8 cellular contexts compared by ENCODE assay signal in genomic region chr3:158434412-158435038, GRCh38.
DNase-seq lines count a peak whose midpoint lies in the region; ATAC-seq and TF ChIP-seq lines count a peak whose summit lies in the region.

No MANE protein-coding gene starts in this region.

- DNase-seq in NCI-H345 (lab: John Stamatoyannopoulos, UW) = peak; percentile 3
- DNase-seq in NCI-H345 treated with DMSO at 0.1 percent for 48 hours (lab: John Stamatoyannopoulos, UW; ENCODE audit: unreplicated experiment) = no peak
- peak; percentile 72 for DNase-seq in H4 (ENCODE audit: low spot score)
- DNase-seq in Kasumi-1 (lab: John Stamatoyannopoulos, UW) = peak; percentile 44 to 74
- no peak for DNase-seq in RWPE2 (ENCODE audit: low spot score)
- peak; percentile 31 for DNase-seq in iPS-NIHi7 (ENCODE audit: extremely low spot score)
- DNase-seq in stimulated activated CD4-positive, alpha-beta T cell treated with anti-CD3 and anti-CD28 coated beads, Interleukin-12 subunit alpha, Interleukin-12 subunit beta, amount 100 ng/mL, for 48 hours (ENCODE audit: low read depth in 2 of 3, low spot score in 1 of 3) = peak; percentile 4 to 23 (median 10)

- no peaks in the 10 kb centered on the region for H3K36me3 ChIP-seq in RWPE2 (ENCODE audit: low read depth)

- peak; percentile 93 for ATAC-seq in RWPE2 (ENCODE audit: low read depth)

- H3K27me3 ChIP-seq in RWPE2 (ENCODE audit: insufficient read depth, poor library complexity, severe bottlenecking) = no peaks in the 10 kb centered on the region

- H3K27me3 Mint-ChIP-seq in brain = no peaks in the 10 kb centered on the region

- H3K9me3 ChIP-seq in RWPE2 (ENCODE audit: severe bottlenecking) = no peaks in the 10 kb centered on the region

- H3K4me3 ChIP-seq in RWPE2 (ENCODE audit: severe bottlenecking) = no peak overlapping the region

- H3K27ac Mint-ChIP-seq in brain = no peak overlapping the region

- peaks cover 0 to 2% (median 0%) of the 10 kb centered on the region in 5 experiments for H3K9me3 Mint-ChIP-seq in brain

- H3K4me1 Mint-ChIP-seq in brain = peaks cover 7% of the 10 kb centered on the region

- no peak overlapping the region for H3K27ac ChIP-seq in RWPE2 (ENCODE audit: poor library complexity, severe bottlenecking)

- peak; percentile 92 for TF ChIP-seq CTCF in RWPE2 (IDR thresholded peaks at IDR 0.05; ENCODE audit: poor library complexity, severe bottlenecking)
- TF ChIP-seq CTCF in brain (conservative IDR thresholded peaks at IDR 0.05) = peak; percentile 85

- H3K4me3 Mint-ChIP-seq in brain = no peak overlapping the region

- peaks cover 9% of the 10 kb centered on the region for H3K36me3 Mint-ChIP-seq in brain

- H3K4me1 ChIP-seq in RWPE2 (ENCODE audit: insufficient read depth, poor library complexity, severe bottlenecking) = no peaks in the 10 kb centered on the region

Comparison
In these comparisons a context has a peak if more than half of its experiments do, and no peak if none do; other contexts are left out.
1. DNase-seq: peak in NCI-H345 (single experiment), H4 (single experiment), Kasumi-1 (2 of 2), iPS-NIHi7 (single experiment) and stimulated activated CD4-positive, alpha-beta T cell treated with anti-CD3 and anti-CD28 coated beads, Interleukin-12 subunit alpha, Interleukin-12 subunit beta, amount 100 ng/mL, for 48 hours (3 of 3); none in NCI-H345 treated with DMSO at 0.1 percent for 48 hours (single experiment) and RWPE2 (single experiment).